In genomic region chr6:127302728-127303675, GRCh38 we compare ENCODE assay signal across 8 cellular contexts. TPM values are rescaled to one million over a fixed set of nuclear protein-coding genes. Genes with fewer than 3 reads are reported as not detected.
DNase-seq lines count a peak whose midpoint lies in the region; ATAC-seq and TF ChIP-seq lines count a peak whose summit lies in the region.

No MANE protein-coding gene starts in this region.

- TF ChIP-seq CTCF in natural killer cell (IDR thresholded peaks at IDR 0.05), result peak; percentile 81
- peak; percentile 84 for TF ChIP-seq CTCF in endothelial cell (IDR thresholded peaks at IDR 0.05; ENCODE audit: unreplicated experiment)

- H3K4me3 Mint-ChIP-seq in natural killer cell, result no peak overlapping the region
- no peak overlapping the region for H3K4me3 Mint-ChIP-seq in natural killer cell treated with Interleukin-12 subunit alpha and Interleukin-12 subunit beta and Interleukin-15 and Interleukin-18, amount 100 ng/mL, for 72 hours
- H3K4me3 Mint-ChIP-seq in endothelial cell (ENCODE audit: unreplicated experiment), result no peak overlapping the region
- peak overlapping the region in 1 of 10 donors; percentile 39 for H3K4me3 Mint-ChIP-seq in naive thymus-derived CD8-positive, alpha-beta T cell

- DNase-seq in natural killer cell (no peak), NCI-H1105 treated with DMSO at 0.1 percent for 48 hours (lab: John Stamatoyannopoulos, UW) (peak; percentile 36), endothelial cell (ENCODE audit: low spot score) (peak; percentile 16), T1000 (lab: John Stamatoyannopoulos, UW) (no peak)
- DNase-seq in natural killer cell treated with Interleukin-12 subunit alpha and Interleukin-12 subunit beta and Interleukin-15 and Interleukin-18, amount 100 ng/mL, for 72 hours (ENCODE audit: low spot score), result no peak
- DNase-seq in activated CD4-positive, CD25-positive, alpha-beta regulatory T cell treated with anti-CD3 and anti-CD28 coated beads, Interleukin-2, amount 50 U/mL, for 16 hours (ENCODE audit: low read depth, low spot score), result peak; percentile 6
- peak in 7 of 10 donors; percentile 19 to 47 (median 35) for DNase-seq in naive thymus-derived CD8-positive, alpha-beta T cell

- H3K27ac Mint-ChIP-seq in natural killer cell (no peak overlapping the region), endothelial cell (ENCODE audit: unreplicated experiment) (peak overlapping the region; percentile 36)
- H3K27ac Mint-ChIP-seq in natural killer cell treated with Interleukin-12 subunit alpha and Interleukin-12 subunit beta and Interleukin-15 and Interleukin-18, amount 100 ng/mL, for 72 hours, result no peak overlapping the region
- peak overlapping the region in 5 of 10 donors; percentile 8 to 44 (median 19) for H3K27ac Mint-ChIP-seq in naive thymus-derived CD8-positive, alpha-beta T cell

- H3K9me3 Mint-ChIP-seq in natural killer cell (no peaks in the 10 kb centered on the region), endothelial cell (ENCODE audit: unreplicated experiment) (no peaks in the 10 kb centered on the region)
- H3K9me3 Mint-ChIP-seq in natural killer cell treated with Interleukin-12 subunit alpha and Interleukin-12 subunit beta and Interleukin-15 and Interleukin-18, amount 100 ng/mL, for 72 hours, result no peaks in the 10 kb centered on the region
- H3K9me3 Mint-ChIP-seq in naive thymus-derived CD8-positive, alpha-beta T cell, result peaks cover 0 to 6% (median 3%) of the 10 kb centered on the region in 9 donors

- H3K36me3 Mint-ChIP-seq in natural killer cell, result no peaks in the 10 kb centered on the region
- peaks cover 21% of the 10 kb centered on the region for H3K36me3 Mint-ChIP-seq in natural killer cell treated with Interleukin-12 subunit alpha and Interleukin-12 subunit beta and Interleukin-15 and Interleukin-18, amount 100 ng/mL, for 72 hours
- peaks cover 37% of the 10 kb centered on the region for H3K36me3 Mint-ChIP-seq in endothelial cell (ENCODE audit: low read depth, unreplicated experiment)
- peaks cover 20 to 45% (median 22%) of the 10 kb centered on the region in 3 donors for H3K36me3 Mint-ChIP-seq in naive thymus-derived CD8-positive, alpha-beta T cell

- intact Hi-C loops in natural killer cell (cut with micrococcal nuclease), result loop anchor here (2.0 to 10.0 kb wide), 2 partner anchors 118 to 242 kb away; no protein-coding TSS in a partner anchor

- H3K4me1 Mint-ChIP-seq in natural killer cell, result peaks cover 29 to 31% of the 10 kb centered on the region in 2 donors
- peaks cover 16 to 18% of the 10 kb centered on the region in 2 donors for H3K4me1 Mint-ChIP-seq in natural killer cell treated with Interleukin-12 subunit alpha and Interleukin-12 subunit beta and Interleukin-15 and Interleukin-18, amount 100 ng/mL, for 72 hours (ENCODE audit: low read depth in 2 of 2)
- H3K4me1 Mint-ChIP-seq in endothelial cell (ENCODE audit: unreplicated experiment), result peaks cover 31% of the 10 kb centered on the region
- peaks cover 22 to 47% (median 40%) of the 10 kb centered on the region in 4 donors for H3K4me1 Mint-ChIP-seq in naive thymus-derived CD8-positive, alpha-beta T cell

- POLR2A ChIA-PET in naive thymus-derived CD8-positive, alpha-beta T cell (lab: Charles Lee), result no interaction called here

- peak; percentile 81 to 95 (median 82) for ATAC-seq in natural killer cell
- no peak for ATAC-seq in natural killer cell treated with Interleukin-12 subunit alpha and Interleukin-12 subunit beta and Interleukin-15 and Interleukin-18, amount 100 ng/mL, for 72 hours
- peak; percentile 70 for ATAC-seq in HG02610 (IDR thresholded peaks at IDR 0.05; ENCODE audit: unreplicated experiment)
- ATAC-seq in naive thymus-derived CD8-positive, alpha-beta T cell, result peak in 1 of 2 donors; percentile 65

- H3K27me3 Mint-ChIP-seq in natural killer cell (ENCODE audit: low read depth in 2 of 2), result no peaks in the 10 kb centered on the region
- no peaks in the 10 kb centered on the region for H3K27me3 Mint-ChIP-seq in natural killer cell treated with Interleukin-12 subunit alpha and Interleukin-12 subunit beta and Interleukin-15 and Interleukin-18, amount 100 ng/mL, for 72 hours
- peaks cover 2% of the 10 kb centered on the region for H3K27me3 Mint-ChIP-seq in endothelial cell (ENCODE audit: unreplicated experiment)
- H3K27me3 Mint-ChIP-seq in naive thymus-derived CD8-positive, alpha-beta T cell, result no peaks in the 10 kb centered on the region

RNA-seq across cellular contexts. Expression of gene RNF146, which starts 36.3 kb away (rescaled TPM):
- total RNA-seq in natural killer cell (10 to 100 TPM; 23.0 to 34.8 (median 25.4) TPM), endothelial cell (ENCODE audit: unreplicated experiment) (68.6 TPM)
- total RNA-seq in natural killer cell treated with Interleukin-12 subunit alpha and Interleukin-12 subunit beta and Interleukin-15 and Interleukin-18, amount 100 ng/mL, for 72 hours, result 10 to 100 TPM; 21.6 to 29.4 TPM
- 10 to 100 TPM; 31.1 to 38.5 TPM for total RNA-seq in naive thymus-derived CD8-positive, alpha-beta T cell
- polyA plus RNA-seq in naive thymus-derived CD8-positive, alpha-beta T cell, result 10 to 100 TPM in 1 of 3 donors, 1 to 10 TPM in 2; 8.6 to 11.6 (median 9.3) TPM

RNA-seq across cellular contexts. Expression of gene ECHDC1, which starts 40.4 kb away (rescaled TPM):
- total RNA-seq in natural killer cell (10 to 100 TPM; 18.7 to 35.1 (median 21.4) TPM), endothelial cell (ENCODE audit: unreplicated experiment) (84.1 TPM)
- 10 to 100 TPM; 52.2 to 60.6 TPM for total RNA-seq in natural killer cell treated with Interleukin-12 subunit alpha and Interleukin-12 subunit beta and Interleukin-15 and Interleukin-18, amount 100 ng/mL, for 72 hours
- 10 to 100 TPM; 40.1 to 46.5 TPM for total RNA-seq in naive thymus-derived CD8-positive, alpha-beta T cell
- polyA plus RNA-seq in naive thymus-derived CD8-positive, alpha-beta T cell, result 10 to 100 TPM; 72.7 to 79.4 (median 72.7) TPM

Comparison
In these comparisons a context has a peak if more than half of its experiments do, and no peak if none do; other contexts are left out.
1. ATAC-seq: peak in natural killer cell (3 of 3) and HG02610 (single experiment); none in natural killer cell treated with Interleukin-12 subunit alpha and Interleukin-12 subunit beta and Interleukin-15 and Interleukin-18, amount 100 ng/mL, for 72 hours (0 of 2).
2. DNase-seq: peak in NCI-H1105 treated with DMSO at 0.1 percent for 48 hours (single experiment), activated CD4-positive, CD25-positive, alpha-beta regulatory T cell treated with anti-CD3 and anti-CD28 coated beads, Interleukin-2, amount 50 U/mL, for 16 hours (single experiment), endothelial cell (single experiment) and naive thymus-derived CD8-positive, alpha-beta T cell (7 of 10); none in natural killer cell (single experiment), natural killer cell treated with Interleukin-12 subunit alpha and Interleukin-12 subunit beta and Interleukin-15 and Interleukin-18, amount 100 ng/mL, for 72 hours (single experiment) and T1000 (single experiment).